In the genomic region with DNA sequence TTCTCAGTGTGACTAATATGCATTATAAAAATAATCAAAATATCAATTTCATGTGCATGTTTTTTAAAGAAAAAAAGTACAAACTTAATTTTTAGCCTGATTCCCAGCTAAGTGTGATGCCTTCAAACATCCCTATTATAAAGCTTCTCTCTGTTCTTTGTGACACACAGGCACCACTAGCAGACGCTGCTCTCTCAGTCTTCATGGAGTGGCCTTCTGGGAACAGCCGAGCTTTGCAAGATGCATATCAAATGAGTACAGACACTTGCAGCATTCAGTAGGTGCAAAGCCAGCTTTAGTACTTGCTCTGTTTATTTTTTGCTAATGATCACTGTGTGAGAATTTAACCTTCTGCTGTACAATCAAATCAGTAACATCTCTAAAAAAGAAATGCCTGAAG, we compare ENCODE assay signal across 9 cellular contexts.
DNase-seq lines count a peak whose midpoint lies in the region; ATAC-seq and TF ChIP-seq lines count a peak whose summit lies in the region.
"Had no signal": no experiment of that assay in that cellular context is flagged by ENCODE, and none has a peak within 500 bp of the region (broad histone marks: within the 10 kb centered on the region; RNA-seq: fewer than 3 reads in every experiment).

No MANE protein-coding gene starts in this region.

- H3K27ac ChIP-seq in cardiac muscle cell (no peak overlapping the region), esophagus squamous epithelium (no peak overlapping the region)

- H3K4me3 ChIP-seq in cardiac muscle cell (no peak overlapping the region), esophagus squamous epithelium (no peak overlapping the region)

- TF ChIP-seq CTCF in cardiac muscle cell (IDR thresholded peaks at IDR 0.05; ENCODE audit: low read depth, low read length) = no peak
- no peak for TF ChIP-seq CTCF in esophagus squamous epithelium (IDR thresholded peaks at IDR 0.05)

- TF ChIP-seq POLR2A in esophagus squamous epithelium (IDR thresholded peaks at IDR 0.05) = no peak

- H3K27me3 ChIP-seq in cardiac muscle cell (no peaks in the 10 kb centered on the region), esophagus squamous epithelium (no peaks in the 10 kb centered on the region)

- H3K4me1 ChIP-seq in cardiac muscle cell (ENCODE audit: low read depth) (no peaks in the 10 kb centered on the region), esophagus squamous epithelium (no peaks in the 10 kb centered on the region)

- intact Hi-C loops in sciatic nerve (cut with DNase I) = no loop called here
- intact Hi-C loops in esophagus squamous epithelium (cut with DNase I) = no loop called here

- WGBS in esophagus squamous epithelium, 2 donors = 25 to 26% methylated on average over 2 of the region's 2 CpGs

- peak; percentile 60 for ATAC-seq in sciatic nerve
- no peak for ATAC-seq in HG02852 (IDR thresholded peaks at IDR 0.05; ENCODE audit: unreplicated experiment)
- ATAC-seq: T-cell had no signal

- H3K9me3 ChIP-seq in cardiac muscle cell (ENCODE audit: low read depth) (no peaks in the 10 kb centered on the region), esophagus squamous epithelium (no peaks in the 10 kb centered on the region)

- DNase-seq in NCI-H1694 treated with DMSO at 0.1 percent for 48 hours (lab: John Stamatoyannopoulos, UW) (peak; percentile 13), NCI-H1694 (lab: John Stamatoyannopoulos, UW) (no peak), RKO (ENCODE audit: low spot score) (peak; percentile 12), cardiac muscle cell (ENCODE audit: low read depth in 1 of 2, low spot score in 1 of 2) (peak; percentile 1 to 60), sciatic nerve (ENCODE audit: low spot score) (no peak), esophagus squamous epithelium (lab: John Stamatoyannopoulos, UW) (no peak), activated gamma-delta T cell (lab: John Stamatoyannopoulos, UW) (no peak)
- DNase-seq: T-cell had no signal

- H3K36me3 ChIP-seq in cardiac muscle cell (no peaks in the 10 kb centered on the region), esophagus squamous epithelium (no peaks in the 10 kb centered on the region)

Comparison
In these comparisons a context has a peak if more than half of its experiments do, and no peak if none do; other contexts are left out.
1. DNase-seq: peak in NCI-H1694 treated with DMSO at 0.1 percent for 48 hours (single experiment), RKO (single experiment) and cardiac muscle cell (2 of 2); none in NCI-H1694 (single experiment), sciatic nerve (single experiment), esophagus squamous epithelium (single experiment) and activated gamma-delta T cell (single experiment).